In the genomic region with DNA sequence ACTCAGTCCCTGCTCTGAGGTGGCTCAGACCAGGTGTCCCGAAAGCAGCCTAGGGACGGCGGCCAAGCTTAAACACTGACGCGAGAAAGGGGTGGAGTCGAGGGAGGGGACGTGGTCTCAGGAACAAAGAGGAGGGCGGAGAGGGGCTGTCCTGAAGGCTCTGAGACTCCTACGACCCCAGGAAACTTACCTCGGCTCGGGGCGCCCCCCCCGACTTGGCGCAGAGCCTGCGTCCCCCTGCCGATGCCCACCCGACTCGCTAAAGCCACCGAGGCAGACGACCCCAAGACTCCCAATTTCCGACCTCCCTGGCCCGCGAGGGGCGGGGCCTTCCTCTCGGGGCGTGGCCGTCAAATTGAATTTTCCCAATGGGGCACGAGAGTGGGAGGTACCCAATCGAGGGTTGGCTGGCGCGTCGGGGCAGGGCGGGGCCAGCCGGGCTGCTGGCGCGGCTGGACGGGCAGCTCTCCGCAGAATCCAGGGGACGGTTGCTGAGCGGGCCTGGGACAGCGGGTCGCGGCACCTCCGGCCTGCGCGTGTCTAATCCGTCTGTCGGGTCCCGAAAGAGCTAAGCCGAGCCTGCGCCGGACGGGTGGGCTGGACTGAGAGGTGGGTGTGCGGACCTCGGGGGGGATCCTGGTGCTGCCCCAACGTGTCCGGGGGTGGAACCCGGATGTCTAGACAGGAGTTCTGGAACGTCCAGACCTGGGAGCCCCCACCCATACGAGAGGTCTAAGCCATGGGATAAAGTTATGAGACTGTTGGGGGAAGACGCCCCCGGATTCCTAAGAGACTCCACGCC, we compare ENCODE assay signal across 8 cellular contexts. TPM values are rescaled to one million over a fixed set of nuclear protein-coding genes. Genes with fewer than 3 reads are reported as not detected.
DNase-seq lines count a peak whose midpoint lies in the region; TF ChIP-seq lines count a peak whose summit lies in the region.

A gene (plus strand): TSS at position 471 of the 802 bp plus-strand sequence. CDS start 1,941 bp downstream, outside the sequence.

- H2BK15ac ChIP-seq in H9 (ENCODE audit: low read depth, low read length) = no peak within 1 kb of the TSS

- no peaks in the 10 kb centered on the region for H3K79me1 ChIP-seq in H9 (ENCODE audit: insufficient read depth, low read depth, low read length, poor library complexity, severe bottlenecking)

- CTCF ChIA-PET in SK-N-SH (lab: Yijun Ruan, JAX) = interaction anchor here (0.6 to 1.9 kb wide), 7 partner anchors 12 to 161 kb away, joined by 3 to 6 read pairs (median 3); a partner anchor contains a TSS

- no peak within 1 kb of the TSS for H3K23ac ChIP-seq in H9 (ENCODE audit: insufficient read length, low read depth, low read length)

- H3K36me3 ChIP-seq in ES-I3 (ENCODE audit: insufficient read depth, low read length) (no peaks in the 10 kb centered on the region), MM.1S (replicated peaks; ENCODE audit: insufficient read depth, low read length) (no peaks in the 10 kb centered on the region), SK-N-SH (replicated peaks in 1 of 2; ENCODE audit: control insufficient read depth in 1 of 2, insufficient read depth in 2 of 2, low read length in 1 of 2) (no peaks in the 10 kb centered on the region), suprapubic skin (no peaks in the 10 kb centered on the region)

- H2BK12ac ChIP-seq in H9 (ENCODE audit: insufficient read length, low read depth, low read length) = no peak within 1 kb of the TSS

- H2BK120ac ChIP-seq in H9 (ENCODE audit: low read depth, low read length, poor library complexity, severe bottlenecking) = no peak within 1 kb of the TSS

- peak; percentile 80 to 93 for TF ChIP-seq POLR2A in suprapubic skin (IDR thresholded peaks at IDR 0.05)

- no peak for TF ChIP-seq RAD21 in SK-N-SH (IDR thresholded peaks at IDR 0.05; ENCODE audit: low read length)

- H3K27ac ChIP-seq in H9 (ENCODE audit: insufficient read length, low read depth, low read length) = no peak within 1 kb of the TSS
- peak within 1 kb of the TSS; percentile 29; the same call in 1 of the 2 replicates for H3K27ac ChIP-seq in MM.1S (ENCODE audit: low read length)
- peak within 1 kb of the TSS; percentile 71 to 94 for H3K27ac ChIP-seq in SK-N-SH (ENCODE audit: low read depth in 2 of 2, low read length in 1 of 2)
- H3K27ac ChIP-seq in suprapubic skin = peak within 1 kb of the TSS; percentile 86

- H3K4me2 ChIP-seq in H9 (ENCODE audit: insufficient read depth, insufficient read length, low read length) (peak within 1 kb of the TSS; percentile 68), MM.1S (ENCODE audit: low read depth, low read length) (peak within 1 kb of the TSS; percentile 92), SK-N-SH (peak within 1 kb of the TSS; percentile 92)

- POLR2A ChIA-PET in SK-N-SH (lab: Yijun Ruan, JAX) = interaction anchor here (0.5 to 2.3 kb wide), 10 partner anchors 10 to 135 kb away, joined by 3 to 18 read pairs (median 3); a partner anchor contains a TSS

- no peak within 1 kb of the TSS for H2BK20ac ChIP-seq in H9 (ENCODE audit: low read depth, low read length, poor library complexity, severe bottlenecking)

- H2BK5ac ChIP-seq in H9 (ENCODE audit: insufficient read length, low read length) = no peak within 1 kb of the TSS

- peak within 1 kb of the TSS; percentile 87 to 90 for H3K4me3 Mint-ChIP-seq in H9

- H3K9me2 ChIP-seq in MM.1S (replicated peaks; ENCODE audit: insufficient read depth, low read length) (no peaks in the 10 kb centered on the region), SK-N-SH (no peaks in the 10 kb centered on the region)

- no peak within 1 kb of the TSS for H4K5ac ChIP-seq in H9 (ENCODE audit: insufficient read length, low read depth, low read length)

- H4K8ac ChIP-seq in H9 (replicated peaks; ENCODE audit: insufficient read length, low read depth, low read length) = no peak within 1 kb of the TSS

- H3K27me3 ChIP-seq in H9 (ENCODE audit: insufficient read depth, low read length) = no peaks in the 10 kb centered on the region
- H3K27me3 ChIP-seq in MM.1S (replicated peaks; ENCODE audit: insufficient read depth, low read length) = no peaks in the 10 kb centered on the region
- no peaks in the 10 kb centered on the region for H3K27me3 ChIP-seq in SK-N-SH (ENCODE audit: insufficient read depth)
- H3K27me3 ChIP-seq in suprapubic skin = no peaks in the 10 kb centered on the region

- TF ChIP-seq EP300 in SK-N-SH (IDR thresholded peaks at IDR 0.05; ENCODE audit: borderline replicate concordance in 1 of 2, low read depth in 1 of 2, low read length in 1 of 2) = no peak
- TF ChIP-seq EP300 in suprapubic skin (IDR thresholded peaks at IDR 0.05) = no peak

- H3K9ac ChIP-seq in ES-I3 (ENCODE audit: low read depth, low read length) = peak within 1 kb of the TSS; percentile 71
- H3K9ac ChIP-seq in H9 (ENCODE audit: extremely low read depth, insufficient read length, low read length) = peak within 1 kb of the TSS; percentile 36
- H3K9ac ChIP-seq in MM.1S (ENCODE audit: low read length) = peak within 1 kb of the TSS; percentile 57
- H3K9ac ChIP-seq in SK-N-SH = peak within 1 kb of the TSS; percentile 94

- H3K9me3 Mint-ChIP-seq in H9 = no peaks in the 10 kb centered on the region

- H3K4me3 ChIP-seq in MM.1S (ENCODE audit: low read length) (peak within 1 kb of the TSS; percentile 81), SK-N-SH (ENCODE audit: low read depth in 2 of 2, low read length in 1 of 2) (peak within 1 kb of the TSS; percentile 86 to 89), suprapubic skin (peak within 1 kb of the TSS; percentile 76)

- peaks cover 0 to 2% (median 0%) of the 10 kb centered on the region in 3 experiments; a peak in 2 of 7 replicates for H3K36me3 Mint-ChIP-seq in H9 (ENCODE audit: insufficient read depth in 1 of 3, low read depth in 3 of 3)

- peaks cover 9% of the 10 kb centered on the region for H3K27me3 Mint-ChIP-seq in H9 (ENCODE audit: low read depth)

- H3K4me1 ChIP-seq in ES-I3 (ENCODE audit: insufficient read depth, low read length) (peaks cover 15% of the 10 kb centered on the region), H9 (ENCODE audit: insufficient read depth, low read length) (no peaks in the 10 kb centered on the region; the same call in 1 of the 2 replicates), MM.1S (ENCODE audit: low read length) (peaks cover 27% of the 10 kb centered on the region), SK-N-SH (ENCODE audit: control insufficient read depth in 1 of 2, insufficient read depth in 2 of 2, low read depth in 1 of 2, low read length in 1 of 2) (peaks cover 21 to 40% of the 10 kb centered on the region in 2 experiments; a peak in 2 of 4 replicates), suprapubic skin (peaks cover 60% of the 10 kb centered on the region)

- H3K4me1 Mint-ChIP-seq in H9 = peaks cover 34 to 43% of the 10 kb centered on the region in 2 experiments

- peak within 1 kb of the TSS; percentile 95 to 100 (median 98) for H3K27ac Mint-ChIP-seq in H9

- H3K56ac ChIP-seq in H9 (ENCODE audit: insufficient read length, low read depth, low read length) = no peak within 1 kb of the TSS

- peak within 1 kb of the TSS; percentile 93 for H3K18ac ChIP-seq in H9 (ENCODE audit: insufficient read length, low read depth, low read length)

- H3K14ac ChIP-seq in H9 (ENCODE audit: insufficient read depth, low read length) = peak within 1 kb of the TSS; percentile 94; the same call in 1 of the 2 replicates

- H3T11ph ChIP-seq in H9 (ENCODE audit: low read length) = no peak within 1 kb of the TSS

- peak; percentile 94 for DNase-seq in H9
- peak; percentile 92 for DNase-seq in MM.1S
- peak; percentile 97 for DNase-seq in SK-N-SH
- peak; percentile 90 for DNase-seq in activated naive CD4-positive, alpha-beta T cell treated with anti-CD3 and anti-CD28 coated beads, Interleukin-2, amount 50 U/mL, for 16 hours
- peak; percentile 94 for DNase-seq in germinal center (ENCODE audit: low spot score)
- DNase-seq in occipital lobe (lab: John Stamatoyannopoulos, UW) = peak; percentile 56
- DNase-seq in suprapubic skin (ENCODE audit: low spot score in 2 of 2) = peak; percentile 96 to 97

- H4K91ac ChIP-seq in H9 (ENCODE audit: insufficient read length, low read depth, low read length) = no peak within 1 kb of the TSS

- no peak within 1 kb of the TSS for H2AFZ ChIP-seq in H9 (ENCODE audit: low read length)
- H2AFZ ChIP-seq in MM.1S (ENCODE audit: low read length) = peak within 1 kb of the TSS; percentile 61
- peak within 1 kb of the TSS; percentile 98 for H2AFZ ChIP-seq in SK-N-SH (ENCODE audit: low read depth)

- H2AK5ac ChIP-seq in H9 (ENCODE audit: insufficient read length, low read length) = no peak within 1 kb of the TSS

- H3K23me2 ChIP-seq in H9 (ENCODE audit: insufficient read length, low read depth, low read length, poor library complexity, severe bottlenecking) = peaks cover 10% of the 10 kb centered on the region

- H3F3A ChIP-seq in MM.1S (ENCODE audit: insufficient read depth, low read length) (peaks cover 20% of the 10 kb centered on the region; the same call in 1 of the 2 replicates), SK-N-SH (replicated peaks; ENCODE audit: insufficient read depth) (no peaks in the 10 kb centered on the region)

- H3K4ac ChIP-seq in H9 (ENCODE audit: low read depth, low read length) = no peak within 1 kb of the TSS

- H3K9me3 ChIP-seq in ES-I3 (ENCODE audit: control insufficient read depth, insufficient read depth, low read length) (no peaks in the 10 kb centered on the region), H9 (ENCODE audit: control insufficient read depth, low read depth, low read length) (no peaks in the 10 kb centered on the region), MM.1S (replicated peaks; ENCODE audit: insufficient read depth, low read length) (no peaks in the 10 kb centered on the region), SK-N-SH (no peaks in the 10 kb centered on the region), suprapubic skin (no peaks in the 10 kb centered on the region)

- H4K20me1 ChIP-seq in H9 (ENCODE audit: control insufficient read depth, insufficient read depth, insufficient read length) (no peaks in the 10 kb centered on the region), MM.1S (ENCODE audit: insufficient read depth, low read length) (no peaks in the 10 kb centered on the region), SK-N-SH (ENCODE audit: insufficient read depth) (no peaks in the 10 kb centered on the region)

- WGBS in H9 (ENCODE audit: extremely low coverage, insufficient read length, low lambda C conversion rate) = no CpG with 5 or more reads among the region's 63 CpGs
- WGBS in SK-N-SH (ENCODE audit: low lambda C conversion rate) = 3% methylated on average over 19 of the region's 63 CpGs
- 2% methylated on average over 24 of the region's 63 CpGs for WGBS in suprapubic skin

- H3K79me2 ChIP-seq in H9 (ENCODE audit: insufficient read depth, low read length) (no peaks in the 10 kb centered on the region; the same call in 1 of the 2 replicates), MM.1S (ENCODE audit: low read length) (peaks cover 28% of the 10 kb centered on the region), SK-N-SH (ENCODE audit: insufficient read depth) (peaks cover 46% of the 10 kb centered on the region)

- TF ChIP-seq CTCF in H9 (conservative IDR thresholded peaks at IDR 0.05) (no peak), MM.1S (IDR thresholded peaks at IDR 0.05; ENCODE audit: low read length) (no peak), SK-N-SH (IDR thresholded peaks at IDR 0.05) (peak; percentile 10; the same call in 1 of the 2 replicates), suprapubic skin (IDR thresholded peaks at IDR 0.05) (no peak)

RNA-seq across cellular contexts. Expression of the gene that starts here (rescaled TPM):
- 21.1 and 23.4 TPM in 2 replicates for total RNA-seq in H9 (2021)
- polyA plus RNA-seq in SK-N-SH (2012; rRNA removed) = 12.5 and 30.4 TPM in 2 replicates
- 9.1 and 14.9 TPM in 2 replicates for polyA plus RNA-seq in SK-N-SH (2012; cell fraction: cytosol; rRNA removed)
- 70.2 and 73.7 TPM in 2 replicates for polyA plus RNA-seq in SK-N-SH (2012; cell fraction: nucleus; rRNA removed)
- total RNA-seq in occipital lobe = 9.8 TPM
- total RNA-seq in suprapubic skin = 10 to 100 TPM; 42.3 to 54.6 (median 50.5) TPM

Comparison
In these comparisons a context has a peak if more than half of its experiments do, and no peak if none do; other contexts are left out.
1. H3K9ac ChIP-seq: peak in every context shown above with its lines; median percentile 94 in SK-N-SH; 71 in ES-I3; 57 in MM.1S; 36 in H9.